In the genomic region with DNA sequence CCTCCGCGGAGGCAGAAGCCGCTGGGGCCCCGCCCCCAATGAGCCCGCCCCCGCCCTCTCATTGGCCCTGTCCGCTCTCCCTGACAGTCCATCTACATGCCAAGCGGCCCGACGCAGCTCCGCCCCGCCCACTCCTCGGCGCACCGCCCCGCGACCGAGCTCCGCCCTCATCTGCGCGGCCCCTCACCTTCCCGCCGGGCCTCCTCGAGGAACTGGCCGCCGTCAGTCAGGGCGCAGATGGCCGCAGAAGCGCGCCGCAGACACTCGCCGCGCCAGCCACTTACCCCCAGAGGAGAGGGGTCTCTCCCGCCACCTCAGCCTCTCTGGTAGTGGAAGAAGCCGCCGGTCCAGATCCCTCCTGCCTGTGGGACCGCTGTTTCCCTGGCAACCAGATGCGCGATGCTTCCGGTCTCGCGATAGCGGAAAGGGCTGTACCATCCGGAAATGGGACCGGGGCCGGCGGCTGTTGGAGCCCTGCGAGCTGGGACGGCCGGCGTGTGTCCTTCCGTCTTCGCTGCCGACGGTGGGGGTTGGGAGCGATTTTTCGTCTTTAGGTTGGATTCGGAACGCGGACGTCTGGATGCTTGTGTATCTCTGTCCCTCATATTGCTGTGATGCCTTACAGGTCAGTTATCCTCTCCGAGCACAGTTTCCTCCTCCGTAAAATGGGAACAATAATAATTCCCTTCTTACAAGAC, we compare ENCODE assay signal across 8 cellular contexts. TPM values are rescaled to one million over a fixed set of nuclear protein-coding genes. Genes with fewer than 3 reads are reported as not detected.
DNase-seq lines count a peak whose midpoint lies in the region; ATAC-seq and TF ChIP-seq lines count a peak whose summit lies in the region.

TSS of gene FSIP1 (minus strand) at position 401 of the 698 bp plus-strand sequence. CDS start 6,317 bp downstream, outside the sequence.

- H3K9me3 Mint-ChIP-seq in activated naive CD8-positive, alpha-beta T cell treated with anti-CD3 and anti-CD28 coated beads for 36 hours: no peaks in the 10 kb centered on the region

- peak; percentile 96 for DNase-seq in GM10266 (ENCODE audit: extremely low spot score)
- peak; percentile 91 for DNase-seq in NCI-H1092 treated with DMSO at 0.1 percent for 48 hours (lab: John Stamatoyannopoulos, UW)
- DNase-seq in activated naive CD8-positive, alpha-beta T cell treated with anti-CD3 and anti-CD28 coated beads for 36 hours: peak; percentile 96
- peak; percentile 91 to 98 (median 96) for DNase-seq in head of caudate nucleus
- peak; percentile 95 to 98 (median 96) for DNase-seq in ovary
- peak; percentile 96 for DNase-seq in thyroid gland

- ATAC-seq in HG02623 (IDR thresholded peaks at IDR 0.05; ENCODE audit: unreplicated experiment) (peak; percentile 96), SK-N-SH treated with all-trans-retinoic acid at 6 μM for 48 hours (peak; percentile 96)

- TF ChIP-seq POLR2A in ovary (IDR thresholded peaks at IDR 0.05) (peak; percentile 51), thyroid gland (IDR thresholded peaks at IDR 0.05) (peak in 1 of 2 donors; percentile 69)

- H3K36me3 ChIP-seq in ovary (no peaks in the 10 kb centered on the region), thyroid gland (no peaks in the 10 kb centered on the region)

- WGBS in ovary, 3 donors: 0 to 1% (median 0%) methylated on average over 64 of the region's 64 CpGs
- WGBS in thyroid gland, 2 donors: 3% methylated on average over 2 to 14 of the region's 64 CpGs

- H3K27me3 ChIP-seq in ovary (no peaks in the 10 kb centered on the region), thyroid gland (no peaks in the 10 kb centered on the region)

- no peak for TF ChIP-seq CTCF in GM10266 (IDR thresholded peaks at IDR 0.05; ENCODE audit: control insufficient read depth, insufficient read depth, low read depth, missing control alignments)
- TF ChIP-seq CTCF in ovary (IDR thresholded peaks at IDR 0.05): no peak
- TF ChIP-seq CTCF in thyroid gland (IDR thresholded peaks at IDR 0.05): no peak

- H3K9me3 ChIP-seq in ovary: no peaks in the 10 kb centered on the region
- no peaks in the 10 kb centered on the region for H3K9me3 ChIP-seq in thyroid gland

- H3K4me1 ChIP-seq in ovary (ENCODE audit: insufficient read depth) (peaks cover 1% of the 10 kb centered on the region), thyroid gland (peaks cover 10% of the 10 kb centered on the region in 2 donors)

- H3K27ac ChIP-seq in ovary (peak within 1 kb of the TSS in 1 of 2 donors; percentile 74), thyroid gland (peak within 1 kb of the TSS; percentile 23 to 72 (median 57))

- peak within 1 kb of the TSS; percentile 77 for H3K4me3 ChIP-seq in ovary
- H3K4me3 ChIP-seq in thyroid gland (replicated peaks in 1 of 3): peak within 1 kb of the TSS; percentile 24 to 77 (median 50)

- H3K27me3 Mint-ChIP-seq in activated naive CD8-positive, alpha-beta T cell treated with anti-CD3 and anti-CD28 coated beads for 36 hours: no peaks in the 10 kb centered on the region

- H3K4me1 Mint-ChIP-seq in activated naive CD8-positive, alpha-beta T cell treated with anti-CD3 and anti-CD28 coated beads for 36 hours: peaks cover 40% of the 10 kb centered on the region

- H3K27ac Mint-ChIP-seq in activated naive CD8-positive, alpha-beta T cell treated with anti-CD3 and anti-CD28 coated beads for 36 hours: peak within 1 kb of the TSS; percentile 71

- no peaks in the 10 kb centered on the region for H3K36me3 Mint-ChIP-seq in activated naive CD8-positive, alpha-beta T cell treated with anti-CD3 and anti-CD28 coated beads for 36 hours

- intact Hi-C loops in head of caudate nucleus (cut with DNase I) (loop anchor here (5.0 kb wide), 2 partner anchors 140 to 255 kb away; partner anchors contain the start of genes GPR176 and SRP14), ovary (cut with DNase I) (loop anchor here in 1 of 4 donors (10.0 kb wide), 1 partner anchor 192 kb away; no protein-coding TSS in a partner anchor), thyroid gland (cut with DNase I) (no loop called here)

- no peak for TF ChIP-seq EP300 in ovary (IDR thresholded peaks at IDR 0.05)

- peak within 1 kb of the TSS; percentile 74 for H3K4me3 Mint-ChIP-seq in activated naive CD8-positive, alpha-beta T cell treated with anti-CD3 and anti-CD28 coated beads for 36 hours

TF ChIP-seq in SK-N-SH treated with all-trans-retinoic acid at 6 μM for 48 hours, 23 proteins besides CTCF, POLR2A, EP300 and RAD21:
- no peak for TF ChIP-seq ZNF565 (CRISPR knock-in tag; conservative IDR thresholded peaks at IDR 0.05; ENCODE audit: low read depth)
- TF ChIP-seq ESRRG (CRISPR knock-in tag; IDR thresholded peaks at IDR 0.05): no peak
- no peak for TF ChIP-seq ZNF8 (CRISPR knock-in tag; IDR thresholded peaks at IDR 0.05)
- TF ChIP-seq OSR1 (CRISPR knock-in tag; IDR thresholded peaks at IDR 0.05): no peak
- no peak for TF ChIP-seq PPARA (CRISPR knock-in tag; IDR thresholded peaks at IDR 0.05; ENCODE audit: borderline replicate concordance)
- TF ChIP-seq PATZ1 (CRISPR knock-in tag; IDR thresholded peaks at IDR 0.05; ENCODE audit: borderline replicate concordance): no peak
- no peak for TF ChIP-seq ISL1 (CRISPR knock-in tag; IDR thresholded peaks at IDR 0.05)
- TF ChIP-seq, protein P1, sequence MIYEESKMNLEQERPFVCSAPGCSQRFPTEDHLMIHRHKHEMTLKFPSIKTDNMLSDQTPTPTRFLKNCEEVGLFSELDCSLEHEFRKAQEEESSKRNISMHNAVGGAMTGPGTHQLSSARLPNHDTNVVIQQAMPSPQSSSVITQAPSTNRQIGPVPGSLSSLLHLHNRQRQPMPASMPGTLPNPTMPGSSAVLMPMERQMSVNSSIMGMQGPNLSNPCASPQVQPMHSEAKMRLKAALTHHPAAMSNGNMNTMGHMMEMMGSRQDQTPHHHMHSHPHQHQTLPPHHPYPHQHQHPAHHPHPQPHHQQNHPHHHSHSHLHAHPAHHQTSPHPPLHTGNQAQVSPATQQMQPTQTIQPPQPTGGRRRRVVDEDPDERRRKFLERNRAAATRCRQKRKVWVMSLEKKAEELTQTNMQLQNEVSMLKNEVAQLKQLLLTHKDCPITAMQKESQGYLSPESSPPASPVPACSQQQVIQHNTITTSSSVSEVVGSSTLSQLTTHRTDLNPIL (CRISPR knock-in tag; IDR thresholded peaks at IDR 0.05; ENCODE audit: low read depth): no peak

RNA-seq across cellular contexts. Expression of gene FSIP1, which starts in this region (rescaled TPM):
- under 1 TPM; 0.62 to 0.74 TPM for total RNA-seq in activated naive CD8-positive, alpha-beta T cell treated with anti-CD3 and anti-CD28 coated beads for 36 hours
- total RNA-seq in ovary (1 to 10 TPM in 3 of 7 donors, under 1 TPM in 4; 0.38 to 6.8 (median 0.98) TPM), thyroid gland (1 to 10 TPM in 3 of 4 donors, under 1 TPM in 1; 0.94 to 2.5 (median 1.5) TPM)
- under 1 TPM; 0.13 to 0.25 TPM for polyA plus RNA-seq in ovary

Comparison
In these comparisons a context has a peak if more than half of its experiments do, and no peak if none do; other contexts are left out.
1. Peak in DNase-seq in activated naive CD8-positive, alpha-beta T cell treated with anti-CD3 and anti-CD28 coated beads for 36 hours; RNA of the gene not detected or under 1 TPM.